Comparison of ENCODE assay signal across 26 cellular contexts in the genomic region with DNA sequence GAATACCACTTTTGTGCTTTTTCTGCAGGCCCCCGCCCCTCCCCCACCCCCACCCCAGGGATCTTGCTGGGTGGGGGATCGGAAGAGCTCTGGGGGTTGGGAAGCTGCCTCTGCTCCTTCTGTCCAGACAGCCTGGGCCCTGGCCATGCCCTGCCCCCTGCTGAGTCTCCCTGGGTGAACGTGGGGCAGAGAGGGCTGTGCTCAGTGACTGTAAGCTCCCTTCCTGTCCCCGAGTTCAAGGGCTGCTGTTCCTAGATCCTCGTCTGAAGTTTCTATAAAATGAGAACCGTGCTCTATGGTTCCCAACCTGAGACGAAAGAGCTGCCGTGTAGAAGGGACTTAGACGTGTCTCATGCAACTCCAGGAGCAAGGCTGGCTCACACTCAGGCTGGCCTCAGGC.
"Had no signal": no experiment of that assay in that cellular context is flagged by ENCODE, and none has a peak within 500 bp of the region (broad histone marks: within the 10 kb centered on the region; RNA-seq: fewer than 3 reads in every experiment).

No MANE protein-coding gene starts in this region.

- H3K4me1 Mint-ChIP-seq: activated CD4-positive, alpha-beta T cell treated with anti-CD3 and anti-CD28 coated beads, Interleukin-2, amount 10 ng/mL, durations not matched to agents 7 days and 5 days; activated naive CD4-positive, alpha-beta T cell treated with anti-CD3 and anti-CD28 coated beads, Interleukin-2, amount 50 U/mL, for 24 hours had no signal

- H3K4me3 Mint-ChIP-seq: activated CD4-positive, alpha-beta T cell treated with anti-CD3 and anti-CD28 coated beads, Interleukin-2, amount 10 ng/mL, durations not matched to agents 7 days and 5 days; activated CD8-positive, alpha-beta T cell treated with anti-CD3 and anti-CD28 coated beads, Interleukin-2, amount 10 ng/mL, durations not matched to agents 7 days and 5 days; activated naive CD4-positive, alpha-beta T cell treated with anti-CD3 and anti-CD28 coated beads, Interleukin-2, amount 50 U/mL, for 24 hours; activated naive CD8-positive, alpha-beta T cell treated with anti-CD3 and anti-CD28 coated beads, Interleukin-2, amount 10 ng/mL, durations not matched to agents 7 days and 5 days; activated T-cell treated with anti-CD3 and anti-CD28 coated beads, Interleukin-2, amount 50 U/mL, for 24 hours had no signal

- ATAC-seq: activated CD8-positive, alpha-beta T cell treated with anti-CD3 and anti-CD28 coated beads, Interleukin-2, amount 10 ng/mL, durations not matched to agents 7 days and 5 days; Panc1 had no signal

- H3K9me3 Mint-ChIP-seq: activated CD4-positive, alpha-beta T cell treated with anti-CD3 and anti-CD28 coated beads, Interleukin-2, amount 10 ng/mL, durations not matched to agents 7 days and 5 days; activated naive CD4-positive, alpha-beta T cell treated with anti-CD3 and anti-CD28 coated beads, Interleukin-2, amount 50 U/mL, for 24 hours; activated naive CD8-positive, alpha-beta T cell treated with anti-CD3 and anti-CD28 coated beads, Interleukin-2, amount 10 ng/mL, durations not matched to agents 7 days and 5 days; activated T-cell treated with anti-CD3 and anti-CD28 coated beads, Interleukin-2, amount 50 U/mL, for 24 hours; activated T-helper 2 cell treated with anti-CD3 and anti-CD28 coated beads, Interferon-gamma antibody, Interleukin-2, Interleukin-4, amounts not matched to agents 10 μg/mL and 5 μg/mL and 100 μg/mL, durations not matched to agents 14 hours and 24 hours and 36 hours had no signal

- H3K4me3 ChIP-seq: ascending aorta, cardiac muscle cell, MG63 had no signal

- H3K36me3 Mint-ChIP-seq: activated naive CD4-positive, alpha-beta T cell treated with anti-CD3 and anti-CD28 coated beads, Interleukin-2, amount 50 U/mL, for 24 hours; activated naive CD8-positive, alpha-beta T cell treated with anti-CD3 and anti-CD28 coated beads, Interleukin-2, amount 10 ng/mL, durations not matched to agents 7 days and 5 days had no signal

- H3K27ac Mint-ChIP-seq: activated CD4-positive, alpha-beta T cell treated with anti-CD3 and anti-CD28 coated beads, Interleukin-2, amount 10 ng/mL, durations not matched to agents 7 days and 5 days; activated CD8-positive, alpha-beta T cell treated with anti-CD3 and anti-CD28 coated beads, Interleukin-2, amount 10 ng/mL, durations not matched to agents 7 days and 5 days; activated naive CD4-positive, alpha-beta T cell treated with anti-CD3 and anti-CD28 coated beads, Interleukin-2, amount 50 U/mL, for 24 hours; activated naive CD8-positive, alpha-beta T cell treated with anti-CD3 and anti-CD28 coated beads, Interleukin-2, amount 10 ng/mL, durations not matched to agents 7 days and 5 days; activated T-cell treated with anti-CD3 and anti-CD28 coated beads, Interleukin-2, amount 50 U/mL, for 24 hours; activated T-helper 2 cell treated with anti-CD3 and anti-CD28 coated beads, Interferon-gamma antibody, Interleukin-2, Interleukin-4, amounts not matched to agents 10 μg/mL and 5 μg/mL and 100 μg/mL, durations not matched to agents 14 hours and 24 hours and 36 hours had no signal

- H3K9me3 ChIP-seq: ascending aorta, MG63 had no signal

- H3K27me3 Mint-ChIP-seq: activated CD4-positive, alpha-beta T cell treated with anti-CD3 and anti-CD28 coated beads, Interleukin-2, amount 10 ng/mL, durations not matched to agents 7 days and 5 days had no signal

- H3K4me1 ChIP-seq: ascending aorta had no signal

- H3K27me3 ChIP-seq: ascending aorta, cardiac muscle cell, MG63 had no signal

- H3K27ac ChIP-seq: ascending aorta, cardiac muscle cell had no signal

- DNase-seq: activated CD4-positive, alpha-beta T cell treated with anti-CD3 and anti-CD28 coated beads, Interleukin-2, amount 10 ng/mL, durations not matched to agents 7 days and 5 days; activated CD4-positive, alpha-beta T cell treated with anti-CD3 and anti-CD28 coated beads, Interleukin-2, amount 50 U/mL, for 48 hours; activated CD8-positive, alpha-beta T cell treated with anti-CD3 and anti-CD28 coated beads, Interleukin-2, amount 10 ng/mL, durations not matched to agents 7 days and 5 days; activated gamma-delta T cell; activated naive CD4-positive, alpha-beta T cell treated with Interleukin-2 at 50 U/mL for 16 hours; activated naive CD8-positive, alpha-beta T cell treated with anti-CD3 and anti-CD28 coated beads, Interleukin-2, amount 10 ng/mL, durations not matched to agents 7 days and 5 days; activated T-cell treated with anti-CD3 and anti-CD28 coated beads, Interleukin-2, amount 50 U/mL, for 24 hours; amygdala; Kasumi-1; KG1; MG63; NCI-H1048; NCI-H1105 treated with DMSO at 0.1 percent for 48 hours; NCI-H1436; NCI-H1694; NCI-H1930; NCI-H345; NCI-H524 treated with DMSO at 0.1 percent for 48 hours; RPMI8226; SW 1271; T1000 had no signal

- H3K36me3 ChIP-seq: ascending aorta, cardiac muscle cell, MG63 had no signal
